8 cellular contexts compared by ENCODE assay signal in genomic region chr6:18387061-18387721, GRCh38. TPM values are rescaled to one million over a fixed set of nuclear protein-coding genes. Genes with fewer than 3 reads are reported as not detected.
DNase-seq lines count a peak whose midpoint lies in the region; ATAC-seq and TF ChIP-seq lines count a peak whose summit lies in the region.

TSS of gene RNF144B (plus strand) at chr6:18387350. CDS start at chr6:18399535, 12,185 bp downstream.

- H3K9me3 ChIP-seq in lung (ENCODE audit: control insufficient read depth in 2 of 2, insufficient read depth in 1 of 2, low read length in 1 of 2), result peaks cover 0 to 2% of the 10 kb centered on the region in 2 donors

- ATAC-seq in GM19397 (IDR thresholded peaks at IDR 0.05; ENCODE audit: unreplicated experiment) (peak; percentile 84), HG03558 (IDR thresholded peaks at IDR 0.05; ENCODE audit: extremely low read depth, unreplicated experiment) (peak; percentile 74), lung (ENCODE audit: insufficient read depth, low FRiP score) (peak; percentile 92)
- ATAC-seq in activated CD8-positive, alpha-beta T cell treated with anti-CD3 and anti-CD28 coated beads, Interleukin-2, amount 10 ng/mL, durations not matched to agents 7 days and 5 days, result peak; percentile 98

- POLR2A ChIA-PET in BJ (lab: Charles Lee), result interaction anchor here (0.6 kb wide), 1 partner anchor 184 kb away, joined by 3 read pairs; no protein-coding TSS in a partner anchor
- POLR2A ChIA-PET in activated CD8-positive, alpha-beta T cell treated with anti-CD3 and anti-CD28 coated beads, Interleukin-2, amount 10 ng/mL, durations not matched to agents 7 days and 5 days (lab: Charles Lee), result interaction anchor here (0.6 kb wide), 1 partner anchor 15 kb away, joined by 3 read pairs; no protein-coding TSS in a partner anchor

- WGBS in lung, 2 donors, result 1 to 2% methylated on average over 40 of the region's 40 CpGs

- H3K27me3 Mint-ChIP-seq in activated CD8-positive, alpha-beta T cell treated with anti-CD3 and anti-CD28 coated beads, Interleukin-2, amount 10 ng/mL, durations not matched to agents 7 days and 5 days (ENCODE audit: low read depth), result no peaks in the 10 kb centered on the region

- H3K4me1 Mint-ChIP-seq in activated CD8-positive, alpha-beta T cell treated with anti-CD3 and anti-CD28 coated beads, Interleukin-2, amount 10 ng/mL, durations not matched to agents 7 days and 5 days (ENCODE audit: low read depth), result peaks cover 33% of the 10 kb centered on the region

- H3K27me3 ChIP-seq in BJ (ENCODE audit: control insufficient read depth, insufficient read depth, low read length) (no peaks in the 10 kb centered on the region), lung (ENCODE audit: control insufficient read depth, insufficient read depth) (no peaks in the 10 kb centered on the region)

- CTCF ChIA-PET in BJ (lab: Yijun Ruan, JAX), result interaction anchor here (0.6 to 1.2 kb wide), 7 partner anchors 12 to 116 kb away, joined by 3 to 4 read pairs (median 3); no protein-coding TSS in a partner anchor
- CTCF ChIA-PET in activated CD8-positive, alpha-beta T cell treated with anti-CD3 and anti-CD28 coated beads, Interleukin-2, amount 10 ng/mL, durations not matched to agents 7 days and 5 days (lab: Charles Lee), result interaction anchor here (0.8 to 1.5 kb wide), 4 partner anchors 12 to 119 kb away, joined by 3 to 7 read pairs (median 4); no protein-coding TSS in a partner anchor

- no peak for TF ChIP-seq CTCF in BJ (IDR thresholded peaks at IDR 0.05; ENCODE audit: insufficient read depth, low read depth, low read length)
- no peak for TF ChIP-seq CTCF in lung (IDR thresholded peaks at IDR 0.05; ENCODE audit: control extremely low read depth, extremely low read depth)

- H3K36me3 Mint-ChIP-seq in activated CD8-positive, alpha-beta T cell treated with anti-CD3 and anti-CD28 coated beads, Interleukin-2, amount 10 ng/mL, durations not matched to agents 7 days and 5 days (ENCODE audit: low read depth), result no peaks in the 10 kb centered on the region

- H3K27ac Mint-ChIP-seq in activated CD8-positive, alpha-beta T cell treated with anti-CD3 and anti-CD28 coated beads, Interleukin-2, amount 10 ng/mL, durations not matched to agents 7 days and 5 days, result peak within 1 kb of the TSS; percentile 75

- H3K9me3 Mint-ChIP-seq in activated CD8-positive, alpha-beta T cell treated with anti-CD3 and anti-CD28 coated beads, Interleukin-2, amount 10 ng/mL, durations not matched to agents 7 days and 5 days (ENCODE audit: insufficient read depth), result no peaks in the 10 kb centered on the region

- H3K4me3 ChIP-seq in BJ (ENCODE audit: low read depth, low read length) (peak within 1 kb of the TSS; percentile 65), lung (peak within 1 kb of the TSS; percentile 88)

- peak within 1 kb of the TSS; percentile 95 for H3K4me3 Mint-ChIP-seq in activated CD8-positive, alpha-beta T cell treated with anti-CD3 and anti-CD28 coated beads, Interleukin-2, amount 10 ng/mL, durations not matched to agents 7 days and 5 days

- H3K27ac ChIP-seq in lung (ENCODE audit: low read depth in 1 of 2, low read length in 1 of 2), result peak within 1 kb of the TSS; percentile 85 to 97

- no peaks in the 10 kb centered on the region for H3K36me3 ChIP-seq in BJ (ENCODE audit: control insufficient read depth, insufficient read depth, low read length)
- no peaks in the 10 kb centered on the region for H3K36me3 ChIP-seq in lung (ENCODE audit: control insufficient read depth in 2 of 2, insufficient read depth in 2 of 2, low read length in 2 of 2)

- DNase-seq in BJ (ENCODE audit: low read depth) (no peak), NCI-H748 treated with DMSO at 0.1 percent for 48 hours (lab: John Stamatoyannopoulos, UW) (peak; percentile 88), lung (ENCODE audit: low spot score) (peak; percentile 91)
- DNase-seq in activated CD8-positive, alpha-beta T cell treated with anti-CD3 and anti-CD28 coated beads, Interleukin-2, amount 10 ng/mL, durations not matched to agents 7 days and 5 days, result peak; percentile 66
- DNase-seq in effector CD4-positive, alpha-beta T cell, result peak; percentile 39
- peak; percentile 23 to 43 (median 41) for DNase-seq in stimulated activated CD4-positive, alpha-beta T cell treated with anti-CD3 and anti-CD28 coated beads, TNF-alpha, amount 100 ng/mL, for 4 hours (ENCODE audit: low read depth in 3 of 3)

- peaks cover 5 to 9% of the 10 kb centered on the region in 2 donors for H3K4me1 ChIP-seq in lung (ENCODE audit: control insufficient read depth in 2 of 2, insufficient read depth in 2 of 2, low read length in 2 of 2)

RNA-seq across cellular contexts. Expression of gene RNF144B, which starts in this region (rescaled TPM):
- polyA plus RNA-seq in BJ (2011; rRNA removed), result 1.4 and 2.0 TPM in 2 replicates
- polyA minus RNA-seq in BJ (2011; rRNA and poly(A)+ RNA removed), result 3.9 and 4.6 TPM in 2 replicates
- total RNA-seq in activated CD8-positive, alpha-beta T cell treated with anti-CD3 and anti-CD28 coated beads, Interleukin-2, amount 10 ng/mL, durations not matched to agents 7 days and 5 days, result 1 to 10 TPM in 1 of 2 experiments, under 1 TPM in 1; 0.73 to 1.9 TPM
- total RNA-seq in lung, result 10 to 100 TPM; 56.9 to 96.8 TPM
- 10 to 100 TPM; 18.1 to 62.1 TPM for polyA plus RNA-seq in lung

Comparison
In these comparisons a context has a peak if more than half of its experiments do, and no peak if none do; other contexts are left out.
1. RNA of gene RNF144B (total RNA-seq): 56.9 to 96.8 TPM in lung; 0.73 to 1.9 TPM in activated CD8-positive, alpha-beta T cell treated with anti-CD3 and anti-CD28 coated beads, Interleukin-2, amount 10 ng/mL, durations not matched to agents 7 days and 5 days; every median in the first group is over 10 times any median in the second.
2. Peak in every context shown above with its lines, with median percentiles within 50 percentile points of each other: ATAC-seq.